8 cellular contexts compared by ENCODE assay signal in the genomic region with DNA sequence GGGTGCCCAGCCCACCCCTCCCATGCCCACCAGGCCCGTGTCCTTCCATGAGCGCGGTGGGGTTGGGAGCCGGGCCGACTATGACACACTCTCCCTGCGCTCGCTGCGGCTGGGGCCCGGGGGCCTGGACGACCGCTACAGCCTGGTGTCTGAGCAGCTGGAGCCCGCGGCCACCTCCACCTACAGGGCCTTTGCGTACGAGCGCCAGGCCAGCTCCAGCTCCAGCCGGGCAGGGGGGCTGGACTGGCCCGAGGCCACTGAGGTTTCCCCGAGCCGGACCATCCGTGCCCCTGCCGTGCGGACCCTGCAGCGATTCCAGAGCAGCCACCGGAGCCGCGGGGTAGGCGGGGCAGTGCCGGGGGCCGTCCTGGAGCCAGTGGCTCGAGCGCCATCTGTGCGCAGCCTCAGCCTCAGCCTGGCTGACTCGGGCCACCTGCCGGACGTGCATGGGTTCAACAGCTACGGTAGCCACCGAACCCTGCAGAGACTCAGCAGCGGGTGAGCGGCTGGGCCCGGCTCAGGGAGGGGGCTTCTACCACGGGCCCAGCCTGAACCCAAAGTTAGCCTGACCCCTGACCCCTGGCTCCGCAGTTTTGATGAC. TPM values are rescaled to one million over a fixed set of nuclear protein-coding genes. Genes with fewer than 3 reads are reported as not detected.
A peak's percentile ranks its signal among the peaks of the same experiment; 100 is the strongest.
DNase-seq lines count a peak whose midpoint lies in the region; ATAC-seq and FAIRE-seq lines count a peak whose summit lies in the region.

No MANE protein-coding gene starts in this region.

- DNase-seq in activated CD4-positive, alpha-beta T cell treated with anti-CD3 and anti-CD28 coated beads, Interleukin-2, amount 10 ng/mL, durations not matched to agents 24 days and 14 days: peak; percentile 82
- no peak for DNase-seq in activated CD4-positive, alpha-beta T cell treated with anti-CD3 and anti-CD28 coated beads for 1 hour
- DNase-seq in activated CD4-positive, alpha-beta T cell treated with anti-CD3 and anti-CD28 coated beads, Interleukin-2, amount 50 U/mL, for 1 hour: peak; percentile 45
- peak; percentile 83 to 84 for DNase-seq in frontal cortex (ENCODE audit: low spot score in 2 of 2)
- DNase-seq in NCI-H510A treated with DMSO at 0.1 percent for 48 hours (lab: John Stamatoyannopoulos, UW): no peak

- peaks cover 3 to 13% (median 6%) of the 10 kb centered on the region in 3 donors for H3K4me1 ChIP-seq in skeletal muscle tissue (ENCODE audit: control insufficient read depth in 3 of 3, insufficient read depth in 3 of 3, low read length in 3 of 3)

- H3K27ac ChIP-seq in skeletal muscle tissue (ENCODE audit: low read depth, low read length): no peak overlapping the region

- H3K9ac ChIP-seq in skeletal muscle tissue (ENCODE audit: low read depth in 1 of 3, low read length in 3 of 3): peak overlapping the region in 1 of 3 donors; percentile 40

- H3K4me3 Mint-ChIP-seq in activated CD4-positive, alpha-beta T cell treated with anti-CD3 and anti-CD28 coated beads, Interleukin-2, amount 10 ng/mL, durations not matched to agents 24 days and 14 days: no peak overlapping the region

- no peaks in the 10 kb centered on the region for H3K36me3 ChIP-seq in skeletal muscle tissue (ENCODE audit: control insufficient read depth in 3 of 3, insufficient read depth in 3 of 3, low read length in 3 of 3)

- no peaks in the 10 kb centered on the region for H3K4me1 Mint-ChIP-seq in activated CD4-positive, alpha-beta T cell treated with anti-CD3 and anti-CD28 coated beads, Interleukin-2, amount 10 ng/mL, durations not matched to agents 24 days and 14 days

- H3K36me3 Mint-ChIP-seq in activated CD4-positive, alpha-beta T cell treated with anti-CD3 and anti-CD28 coated beads, Interleukin-2, amount 10 ng/mL, durations not matched to agents 24 days and 14 days (ENCODE audit: low read depth): peaks cover 2% of the 10 kb centered on the region

- H3K27ac Mint-ChIP-seq in activated CD4-positive, alpha-beta T cell treated with anti-CD3 and anti-CD28 coated beads, Interleukin-2, amount 10 ng/mL, durations not matched to agents 24 days and 14 days: no peak overlapping the region

- peaks cover 7% of the 10 kb centered on the region for H3K27me3 Mint-ChIP-seq in activated CD4-positive, alpha-beta T cell treated with anti-CD3 and anti-CD28 coated beads, Interleukin-2, amount 10 ng/mL, durations not matched to agents 24 days and 14 days

- no peak for FAIRE-seq in frontal cortex (lab: Jason Lieb, UNC)

- H3K9me3 ChIP-seq in skeletal muscle tissue (ENCODE audit: control insufficient read depth in 3 of 3, low read length in 3 of 3): no peaks in the 10 kb centered on the region

- no peaks in the 10 kb centered on the region for H3K9me3 Mint-ChIP-seq in activated CD4-positive, alpha-beta T cell treated with anti-CD3 and anti-CD28 coated beads, Interleukin-2, amount 10 ng/mL, durations not matched to agents 24 days and 14 days

- peaks cover 6 to 28% (median 22%) of the 10 kb centered on the region in 3 donors for H3K27me3 ChIP-seq in skeletal muscle tissue (ENCODE audit: control insufficient read depth in 3 of 3, insufficient read depth in 3 of 3, low read length in 3 of 3)

- intact Hi-C loops in activated CD4-positive, alpha-beta T cell treated with anti-CD3 and anti-CD28 coated beads, Interleukin-2, amount 10 ng/mL, durations not matched to agents 24 days and 14 days (cut with micrococcal nuclease): no loop called here

- peak overlapping the region in 2 of 3 donors; percentile 45 to 54 for H3K4me3 ChIP-seq in skeletal muscle tissue (ENCODE audit: low read length in 3 of 3)

- ATAC-seq in HG03439 (IDR thresholded peaks at IDR 0.05; ENCODE audit: unreplicated experiment) (peak; percentile 73), HG03378 (IDR thresholded peaks at IDR 0.05; ENCODE audit: unreplicated experiment) (no peak)

RNA-seq across cellular contexts. Expression of a gene that starts 3.0 kb away (rescaled TPM):
- not detected in 2 replicates for total RNA-seq in activated CD4-positive, alpha-beta T cell treated with anti-CD3 and anti-CD28 coated beads, Interleukin-2, amount 10 ng/mL, durations not matched to agents 24 days and 14 days
- total RNA-seq in frontal cortex (not detected), skeletal muscle tissue (1.0 TPM)

RNA-seq across cellular contexts. Expression of a gene that starts 17.8 kb away (rescaled TPM):
- 40.7 and 42.7 TPM in 2 replicates for total RNA-seq in activated CD4-positive, alpha-beta T cell treated with anti-CD3 and anti-CD28 coated beads, Interleukin-2, amount 10 ng/mL, durations not matched to agents 24 days and 14 days
- total RNA-seq in frontal cortex (7.3 TPM), skeletal muscle tissue (5.7 TPM)

RNA-seq across cellular contexts. Expression of a gene that starts 27.7 kb away (rescaled TPM):
- total RNA-seq in activated CD4-positive, alpha-beta T cell treated with anti-CD3 and anti-CD28 coated beads, Interleukin-2, amount 10 ng/mL, durations not matched to agents 24 days and 14 days: 3.9 and 4.1 TPM in 2 replicates
- total RNA-seq in frontal cortex (88.9 TPM), skeletal muscle tissue (5.2 TPM)

RNA-seq across cellular contexts. Expression of a gene that starts 44.8 kb away (rescaled TPM):
- 35.4 and 36.9 TPM in 2 replicates for total RNA-seq in activated CD4-positive, alpha-beta T cell treated with anti-CD3 and anti-CD28 coated beads, Interleukin-2, amount 10 ng/mL, durations not matched to agents 24 days and 14 days
- total RNA-seq in frontal cortex (not detected), skeletal muscle tissue (not detected)

RNA-seq across cellular contexts. Expression of a gene that starts 53.0 kb away (rescaled TPM):
- 31.0 and 31.8 TPM in 2 replicates for total RNA-seq in activated CD4-positive, alpha-beta T cell treated with anti-CD3 and anti-CD28 coated beads, Interleukin-2, amount 10 ng/mL, durations not matched to agents 24 days and 14 days
- total RNA-seq in frontal cortex (21.6 TPM), skeletal muscle tissue (21.4 TPM)

Comparison
In these comparisons a context has a peak if more than half of its experiments do, and no peak if none do; other contexts are left out.
1. DNase-seq: peak in activated CD4-positive, alpha-beta T cell treated with anti-CD3 and anti-CD28 coated beads, Interleukin-2, amount 10 ng/mL, durations not matched to agents 24 days and 14 days (single experiment), activated CD4-positive, alpha-beta T cell treated with anti-CD3 and anti-CD28 coated beads, Interleukin-2, amount 50 U/mL, for 1 hour (single experiment) and frontal cortex (2 of 2); none in activated CD4-positive, alpha-beta T cell treated with anti-CD3 and anti-CD28 coated beads for 1 hour (single experiment) and NCI-H510A treated with DMSO at 0.1 percent for 48 hours (single experiment).
2. RNA of a gene that starts 27.7 kb away (total RNA-seq): 88.9 TPM in frontal cortex (single experiment); 5.2 TPM in skeletal muscle tissue (single experiment) and 3.9 to 4.1 TPM in activated CD4-positive, alpha-beta T cell treated with anti-CD3 and anti-CD28 coated beads, Interleukin-2, amount 10 ng/mL, durations not matched to agents 24 days and 14 days; every median in the first group is over 10 times any median in the second.